In the genomic region with DNA sequence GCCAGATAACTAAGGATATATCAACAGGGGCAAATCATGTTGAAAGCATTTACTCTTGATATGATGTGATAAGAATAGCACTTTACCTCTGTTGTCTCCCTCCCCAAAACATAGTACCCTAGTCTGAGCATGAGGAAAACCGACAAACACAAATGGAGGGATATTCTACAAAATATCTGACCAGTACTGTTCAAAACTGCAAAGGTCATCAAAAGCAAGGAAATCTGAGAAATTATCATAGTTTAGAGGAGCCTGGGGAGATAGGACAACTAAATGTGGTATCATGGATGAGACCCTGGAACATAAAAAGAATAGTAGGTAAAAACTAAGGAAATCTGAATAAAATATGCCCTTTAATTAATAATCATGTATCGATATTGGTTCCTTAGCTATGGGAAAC, we compare ENCODE assay signal across 29 cellular contexts.
"Had no signal": no experiment of that assay in that cellular context is flagged by ENCODE, and none has a peak within 500 bp of the region (broad histone marks: within the 10 kb centered on the region; RNA-seq: fewer than 3 reads in every experiment).

No MANE protein-coding gene starts in this region.

- H3K9me3 ChIP-seq: stomach, suprapubic skin, testis, thoracic aorta, thyroid gland, tibial artery, tibial nerve, transverse colon, upper lobe of left lung, upper lobe of right lung, uterus, vagina had no signal

- DNase-seq: stimulated activated CD4-positive, alpha-beta T cell treated with anti-CD3 and anti-CD28 coated beads, Interleukin-2, amount 100 ng/mL, for 48 hours; stimulated activated CD4-positive, alpha-beta T cell treated with anti-CD3 and anti-CD28 coated beads, Interleukin-4, amount 100 ng/mL, for 1 hour; stimulated activated CD4-positive, alpha-beta T cell treated with anti-CD3 and anti-CD28 coated beads, Interleukin-4, amount 100 ng/mL, for 24 hours; stimulated activated CD4-positive, alpha-beta T cell treated with anti-CD3 and anti-CD28 coated beads, Interleukin-4, amount 100 ng/mL, for 4 hours; stimulated activated CD8-positive, alpha-beta memory T cell treated with anti-CD3 and anti-CD28 coated beads, Interleukin-4, amount 100 ng/mL, for 48 hours; stimulated activated naive B cell treated with anti-CD40 and anti-IgM and Interleukin-4, amounts not matched to agents 10 μg/mL and 1 μg/mL and 100 μg/mL, for 72 hours; stimulated activated naive CD4-positive, alpha-beta T cell; stimulated activated naive CD4-positive, alpha-beta T cell treated with Interleukin-2 at 50 U/mL for 16 hours; stimulated activated naive CD8-positive, alpha-beta T cell treated with anti-CD3 and anti-CD28 coated beads, Interleukin-15, amount 100 ng/mL, for 72 hours; stimulated activated naive CD8-positive, alpha-beta T cell treated with anti-CD3 and anti-CD28 coated beads, Interleukin-15, Interleukin-2, amounts not matched to agents 100 U/mL and 50 U/mL, for 24 hours; stomach; substantia nigra; testis; thyroid gland; tibial artery; transverse colon; trophoblast cell; upper lobe of left lung; upper lobe of right lung; uterus had no signal

- H3K4me3 ChIP-seq: stomach, suprapubic skin, testis, thoracic aorta, thyroid gland, tibial artery, tibial nerve, transverse colon, upper lobe of left lung, upper lobe of right lung, uterus, vagina had no signal

- H3K36me3 Mint-ChIP-seq: stimulated activated effector memory CD8-positive, alpha-beta T cell treated with anti-CD3 and anti-CD28 coated beads, Interleukin-12 subunit alpha, Interleukin-12 subunit beta, amount 100 ng/mL, for 72 hours; stimulated activated memory B cell treated with anti-CD40 and anti-IgM and Interleukin-4, amounts not matched to agents 10 μg/mL and 1 μg/mL and 100 μg/mL, for 72 hours; stimulated activated naive B cell treated with anti-CD40 and anti-IgM and Interleukin-4, amounts not matched to agents 10 μg/mL and 1 μg/mL and 100 μg/mL, for 72 hours; type B pancreatic cell had no signal

- H3K4me1 ChIP-seq: stomach, suprapubic skin, testis, tibial artery, transverse colon, upper lobe of left lung, upper lobe of right lung, uterus, vagina had no signal

- H3K27ac ChIP-seq: stomach, suprapubic skin, testis, thoracic aorta, tibial artery, tibial nerve, transverse colon, upper lobe of left lung, upper lobe of right lung, uterus, vagina had no signal

- H3K36me3 ChIP-seq: stomach, suprapubic skin, thoracic aorta, thyroid gland, tibial artery, tibial nerve, transverse colon, upper lobe of left lung, upper lobe of right lung, uterus, vagina had no signal

- H3K27me3 Mint-ChIP-seq: stimulated activated memory B cell treated with anti-CD40 and anti-IgM and Interleukin-4, amounts not matched to agents 10 μg/mL and 1 μg/mL and 100 μg/mL, for 72 hours; stimulated activated naive B cell treated with anti-CD40 and anti-IgM and Interleukin-4, amounts not matched to agents 10 μg/mL and 1 μg/mL and 100 μg/mL, for 72 hours; stimulated activated naive CD8-positive, alpha-beta T cell treated with anti-CD3 and anti-CD28 coated beads, Interleukin-15, amount 100 ng/mL, for 72 hours; stimulated activated naive CD8-positive, alpha-beta T cell treated with anti-CD3 and anti-CD28 coated beads, Interleukin-15, Interleukin-2, amounts not matched to agents 100 ng/mL and 50 ng/mL, for 24 hours; type B pancreatic cell had no signal

- H3K27me3 ChIP-seq: stomach, suprapubic skin, testis, thyroid gland, tibial artery, tibial nerve, transverse colon, upper lobe of left lung, upper lobe of right lung, uterus, vagina had no signal

- H3K4me1 Mint-ChIP-seq: stimulated activated effector memory CD8-positive, alpha-beta T cell treated with anti-CD3 and anti-CD28 coated beads, Interleukin-12 subunit alpha, Interleukin-12 subunit beta, amount 100 ng/mL, for 72 hours; stimulated activated memory B cell treated with anti-CD40 and anti-IgM and Interleukin-4, amounts not matched to agents 10 μg/mL and 1 μg/mL and 100 μg/mL, for 72 hours; stimulated activated naive B cell treated with anti-CD40 and anti-IgM and Interleukin-4, amounts not matched to agents 10 μg/mL and 1 μg/mL and 100 μg/mL, for 72 hours; stimulated activated naive CD8-positive, alpha-beta T cell treated with anti-CD3 and anti-CD28 coated beads, Interleukin-15, amount 100 ng/mL, for 72 hours had no signal

- H3K27ac Mint-ChIP-seq: stimulated activated effector memory CD8-positive, alpha-beta T cell treated with anti-CD3 and anti-CD28 coated beads, Interleukin-12 subunit alpha, Interleukin-12 subunit beta, amount 100 ng/mL, for 72 hours; stimulated activated memory B cell treated with anti-CD40 and anti-IgM and Interleukin-4, amounts not matched to agents 10 μg/mL and 1 μg/mL and 100 μg/mL, for 72 hours; stimulated activated naive B cell treated with anti-CD40 and anti-IgM and Interleukin-4, amounts not matched to agents 10 μg/mL and 1 μg/mL and 100 μg/mL, for 72 hours; stimulated activated naive CD8-positive, alpha-beta T cell treated with anti-CD3 and anti-CD28 coated beads, Interleukin-15, amount 100 ng/mL, for 72 hours; stimulated activated naive CD8-positive, alpha-beta T cell treated with anti-CD3 and anti-CD28 coated beads, Interleukin-15, Interleukin-2, amounts not matched to agents 100 ng/mL and 50 ng/mL, for 24 hours; type B pancreatic cell had no signal

- H3K4me3 Mint-ChIP-seq: stimulated activated effector memory CD8-positive, alpha-beta T cell treated with anti-CD3 and anti-CD28 coated beads, Interleukin-12 subunit alpha, Interleukin-12 subunit beta, amount 100 ng/mL, for 72 hours; stimulated activated memory B cell treated with anti-CD40 and anti-IgM and Interleukin-4, amounts not matched to agents 10 μg/mL and 1 μg/mL and 100 μg/mL, for 72 hours; stimulated activated naive B cell treated with anti-CD40 and anti-IgM and Interleukin-4, amounts not matched to agents 10 μg/mL and 1 μg/mL and 100 μg/mL, for 72 hours; stimulated activated naive CD8-positive, alpha-beta T cell treated with anti-CD3 and anti-CD28 coated beads, Interleukin-15, amount 100 ng/mL, for 72 hours; stimulated activated naive CD8-positive, alpha-beta T cell treated with anti-CD3 and anti-CD28 coated beads, Interleukin-15, Interleukin-2, amounts not matched to agents 100 ng/mL and 50 ng/mL, for 24 hours; type B pancreatic cell had no signal

- ATAC-seq: stimulated activated effector memory CD8-positive, alpha-beta T cell treated with anti-CD3 and anti-CD28 coated beads, Interleukin-12 subunit alpha, Interleukin-12 subunit beta, amount 100 ng/mL, for 72 hours; stimulated activated memory B cell treated with anti-CD40 and anti-IgM and Interleukin-4, amounts not matched to agents 10 μg/mL and 1 μg/mL and 100 μg/mL, for 72 hours; stimulated activated naive B cell treated with anti-CD40 and anti-IgM and Interleukin-4, amounts not matched to agents 10 μg/mL and 1 μg/mL and 100 μg/mL, for 72 hours; stimulated activated naive CD8-positive, alpha-beta T cell treated with anti-CD3 and anti-CD28 coated beads, Interleukin-15, amount 100 ng/mL, for 72 hours; stimulated activated naive CD8-positive, alpha-beta T cell treated with anti-CD3 and anti-CD28 coated beads, Interleukin-15, Interleukin-2, amounts not matched to agents 100 U/mL and 50 U/mL, for 24 hours; upper lobe of right lung had no signal

- FAIRE-seq: urothelium cell line had no signal
